ENCODE assay signal across 2 cellular contexts in genomic region chr14:99320105-99320572, GRCh38.
TF ChIP-seq lines count a peak whose summit lies in the region.

No MANE protein-coding gene starts in this region.

TF ChIP-seq in HCT116, 20 proteins besides CTCF, POLR2A, EP300 and RAD21 (continued from another document):
- no peak for TF ChIP-seq ZBTB33 (IDR thresholded peaks at IDR 0.05; ENCODE audit: extremely low read depth, insufficient replicate concordance, low read length)
- TF ChIP-seq ATF3 (IDR thresholded peaks at IDR 0.05), result no peak
- no peak for TF ChIP-seq POLR2AphosphoS5 (IDR thresholded peaks at IDR 0.05; ENCODE audit: low read depth, low read length)
- TF ChIP-seq ELF1 (IDR thresholded peaks at IDR 0.05; ENCODE audit: borderline replicate concordance, low read depth), result no peak
- TF ChIP-seq EGR1 (IDR thresholded peaks at IDR 0.05; ENCODE audit: low read depth), result no peak
- TF ChIP-seq REST (IDR thresholded peaks at IDR 0.05; ENCODE audit: low read depth), result no peak
- TF ChIP-seq SP1 (IDR thresholded peaks at IDR 0.05; ENCODE audit: low read depth), result no peak
- TF ChIP-seq TCF7L2 (IDR thresholded peaks at IDR 0.05; ENCODE audit: borderline replicate concordance, extremely low read depth, insufficient read depth, insufficient read length), result no peak
- no peak for TF ChIP-seq ZNF274 (IDR thresholded peaks at IDR 0.05; ENCODE audit: low read depth, low read length)
- no peak for TF ChIP-seq ZFX (IDR thresholded peaks at IDR 0.05)
- no peak for TF ChIP-seq JUND (IDR thresholded peaks at IDR 0.05)
- no peak for TF ChIP-seq YY1 (IDR thresholded peaks at IDR 0.05; ENCODE audit: extremely low read depth, insufficient replicate concordance, low read depth, low read length)

TF ChIP-seq in HepG2, 621 proteins besides CTCF, POLR2A, EP300 and RAD21 (continued from another document):
- TF ChIP-seq KDM2A (CRISPR knock-in tag; IDR thresholded peaks at IDR 0.05; ENCODE audit: borderline replicate concordance, low read depth), result 0 out of 2 replicates have a peak, but pooled peaks have one; percentile 27
- TF ChIP-seq STAG1 (CRISPR knock-in tag; IDR thresholded peaks at IDR 0.05), result 0 out of 2 replicates have a peak, but pooled peaks have one; percentile 28
- no peak for TF ChIP-seq SP1 (IDR thresholded peaks at IDR 0.05)
- TF ChIP-seq SP1 (CRISPR knock-in tag; IDR thresholded peaks at IDR 0.05), result peak; percentile 65
- TF ChIP-seq, protein P1, sequence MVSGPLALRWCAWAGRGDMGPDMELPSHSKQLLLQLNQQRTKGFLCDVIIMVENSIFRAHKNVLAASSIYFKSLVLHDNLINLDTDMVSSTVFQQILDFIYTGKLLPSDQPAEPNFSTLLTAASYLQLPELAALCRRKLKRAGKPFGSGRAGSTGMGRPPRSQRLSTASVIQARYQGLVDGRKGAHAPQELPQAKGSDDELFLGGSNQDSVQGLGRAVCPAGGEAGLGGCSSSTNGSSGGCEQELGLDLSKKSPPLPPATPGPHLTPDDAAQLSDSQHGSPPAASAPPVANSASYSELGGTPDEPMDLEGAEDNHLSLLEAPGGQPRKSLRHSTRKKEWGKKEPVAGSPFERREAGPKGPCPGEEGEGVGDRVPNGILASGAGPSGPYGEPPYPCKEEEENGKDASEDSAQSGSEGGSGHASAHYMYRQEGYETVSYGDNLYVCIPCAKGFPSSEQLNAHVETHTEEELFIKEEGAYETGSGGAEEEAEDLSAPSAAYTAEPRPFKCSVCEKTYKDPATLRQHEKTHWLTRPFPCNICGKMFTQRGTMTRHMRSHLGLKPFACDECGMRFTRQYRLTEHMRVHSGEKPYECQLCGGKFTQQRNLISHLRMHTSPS (CRISPR knock-in tag; IDR thresholded peaks at IDR 0.05; ENCODE audit: low read depth), result no peak
- 0 out of 2 replicates have a peak, but pooled peaks have one; percentile 31 for TF ChIP-seq ZSCAN21 (CRISPR knock-in tag; IDR thresholded peaks at IDR 0.05; ENCODE audit: borderline replicate concordance)
- 0 out of 4 replicates have a peak, but pooled peaks of 1 of the 2 experiments have one; percentile 42 for TF ChIP-seq HMGXB4 (CRISPR knock-in tag; IDR thresholded peaks at IDR 0.05; ENCODE audit: borderline replicate concordance in 1 of 2, low read depth in 1 of 2)
- TF ChIP-seq, protein P2, sequence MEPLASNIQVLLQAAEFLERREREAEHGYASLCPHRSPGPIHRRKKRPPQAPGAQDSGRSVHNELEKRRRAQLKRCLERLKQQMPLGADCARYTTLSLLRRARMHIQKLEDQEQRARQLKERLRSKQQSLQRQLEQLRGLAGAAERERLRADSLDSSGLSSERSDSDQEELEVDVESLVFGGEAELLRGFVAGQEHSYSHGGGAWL (CRISPR knock-in tag; IDR thresholded peaks at IDR 0.05), result no peak
- TF ChIP-seq ZBTB33 (CRISPR knock-in tag; IDR thresholded peaks at IDR 0.05), result peak; percentile 55; the same call in 1 of the 2 replicates
- peak; percentile 33; the same call in 1 of the 2 replicates for TF ChIP-seq ZNF768 (CRISPR knock-in tag; IDR thresholded peaks at IDR 0.05)
- TF ChIP-seq GMEB2 (CRISPR knock-in tag; IDR thresholded peaks at IDR 0.05; ENCODE audit: low read depth), result no peak
- TF ChIP-seq HDAC1 (CRISPR knock-in tag; IDR thresholded peaks at IDR 0.05), result peak; percentile 36; the same call in 1 of the 2 replicates
- TF ChIP-seq PCBP2 (optimal IDR thresholded peaks at IDR 0.05; ENCODE audit: low read depth, low read length, poor library complexity, severe bottlenecking), result no peak
- 0 out of 2 replicates have a peak, but pooled peaks have one; percentile 21 for TF ChIP-seq ZMYM3 (CRISPR knock-in tag; IDR thresholded peaks at IDR 0.05)
- TF ChIP-seq EED (CRISPR knock-in tag; IDR thresholded peaks at IDR 0.05), result no peak
- 0 out of 2 replicates have a peak, but pooled peaks have one; percentile 30 for TF ChIP-seq ZHX1 (CRISPR knock-in tag; IDR thresholded peaks at IDR 0.05; ENCODE audit: low read depth)
- TF ChIP-seq TRIM24 (CRISPR knock-in tag; IDR thresholded peaks at IDR 0.05), result no peak
- TF ChIP-seq RBFOX2 (IDR thresholded peaks at IDR 0.05; ENCODE audit: low read depth, low read length), result 0 out of 2 replicates have a peak, but pooled peaks have one; percentile 2
- 0 out of 2 replicates have a peak, but pooled peaks have one; percentile 20 for TF ChIP-seq RARA (CRISPR knock-in tag; IDR thresholded peaks at IDR 0.05)
